ENCODE assay signal across 8 cellular contexts in genomic region chr11:45079943-45080719, GRCh38.
DNase-seq lines count a peak whose midpoint lies in the region; ATAC-seq and TF ChIP-seq lines count a peak whose summit lies in the region.

No MANE protein-coding gene starts in this region.

- peak; percentile 64 for ATAC-seq in GM18519 (IDR thresholded peaks at IDR 0.05; ENCODE audit: low FRiP score, unreplicated experiment)
- ATAC-seq in heart right ventricle = peak in 7 of 8 donors; percentile 27 to 70 (median 54)
- ATAC-seq in GM18505 (IDR thresholded peaks at IDR 0.05; ENCODE audit: unreplicated experiment) = no peak

- H3K27ac Mint-ChIP-seq in activated CD4-positive, alpha-beta memory T cell treated with anti-CD3 and anti-CD28 coated beads, Interleukin-2, amount 10 ng/mL, durations not matched to agents 7 days and 5 days = peak overlapping the region; percentile 81

- TF ChIP-seq POLR2A in GM18505 (IDR thresholded peaks at IDR 0.05; ENCODE audit: borderline replicate concordance, extremely low read depth, insufficient read depth, insufficient read length) = no peak

- H3K4me1 ChIP-seq in heart right ventricle = peaks cover 0 to 54% (median 9%) of the 10 kb centered on the region in 9 donors

- H3K36me3 Mint-ChIP-seq in activated CD4-positive, alpha-beta memory T cell treated with anti-CD3 and anti-CD28 coated beads, Interleukin-2, amount 10 ng/mL, durations not matched to agents 7 days and 5 days (ENCODE audit: low read depth) = no peaks in the 10 kb centered on the region

- peaks cover 3% of the 10 kb centered on the region for H3K27me3 Mint-ChIP-seq in activated CD4-positive, alpha-beta memory T cell treated with anti-CD3 and anti-CD28 coated beads, Interleukin-2, amount 10 ng/mL, durations not matched to agents 7 days and 5 days

- DNase-seq in KBM-7 = peak; percentile 66
- DNase-seq in activated CD4-positive, alpha-beta memory T cell treated with anti-CD3 and anti-CD28 coated beads, Interleukin-2, amount 10 ng/mL, durations not matched to agents 7 days and 5 days = peak; percentile 71
- no peak for DNase-seq in heart right ventricle
- peak; percentile 12 to 68 (median 42) for DNase-seq in stimulated activated naive CD4-positive, alpha-beta T cell (lab: John Stamatoyannopoulos, UW)
- DNase-seq in 8988T = no peak
- DNase-seq in SHP77 (lab: John Stamatoyannopoulos, UW) = no peak

- 69 to 70% methylated on average over 16 of the region's 16 CpGs for WGBS in heart right ventricle, 2 donors

- H3K36me3 ChIP-seq in heart right ventricle = no peaks in the 10 kb centered on the region

- no peak for TF ChIP-seq CTCF in heart right ventricle (IDR thresholded peaks at IDR 0.05)

- intact Hi-C loops in heart right ventricle (cut with DNase I) = loop anchor here in 1 of 10 donors (5.0 kb wide), 1 partner anchor 53 kb away; no protein-coding TSS in a partner anchor

- no peak overlapping the region for H3K4me3 ChIP-seq in heart right ventricle

- POLR2A ChIA-PET in activated CD4-positive, alpha-beta memory T cell treated with anti-CD3 and anti-CD28 coated beads, Interleukin-2, amount 10 ng/mL, durations not matched to agents 7 days and 5 days (lab: Charles Lee) = interaction anchor here (0.8 to 1.9 kb wide), 4 partner anchors 9 to 23 kb away, joined by 3 to 6 read pairs (median 4); no protein-coding TSS in a partner anchor

- H3K4me3 Mint-ChIP-seq in activated CD4-positive, alpha-beta memory T cell treated with anti-CD3 and anti-CD28 coated beads, Interleukin-2, amount 10 ng/mL, durations not matched to agents 7 days and 5 days = peak overlapping the region; percentile 25

- peak overlapping the region in 1 of 10 donors; percentile 78 for H3K27ac ChIP-seq in heart right ventricle

- H3K27me3 ChIP-seq in heart right ventricle = no peaks in the 10 kb centered on the region

- H3K9me3 ChIP-seq in heart right ventricle = no peaks in the 10 kb centered on the region

- in situ Hi-C loops in KBM-7 (cut with MboI; ENCODE audit: low pct_unique_long_range_greater_than_20kb, low sequenced_read_pairs) = no loop called here

- no peaks in the 10 kb centered on the region for H3K9me3 Mint-ChIP-seq in activated CD4-positive, alpha-beta memory T cell treated with anti-CD3 and anti-CD28 coated beads, Interleukin-2, amount 10 ng/mL, durations not matched to agents 7 days and 5 days

- CTCF ChIA-PET in activated CD4-positive, alpha-beta memory T cell treated with anti-CD3 and anti-CD28 coated beads, Interleukin-2, amount 10 ng/mL, durations not matched to agents 7 days and 5 days (lab: Charles Lee) = interaction anchor here (0.7 to 4.2 kb wide), 9 partner anchors 10 to 794 kb away, joined by 3 to 33 read pairs (median 5); no protein-coding TSS in a partner anchor

- peaks cover 40% of the 10 kb centered on the region for H3K4me1 Mint-ChIP-seq in activated CD4-positive, alpha-beta memory T cell treated with anti-CD3 and anti-CD28 coated beads, Interleukin-2, amount 10 ng/mL, durations not matched to agents 7 days and 5 days

Comparison
In these comparisons a context has a peak if more than half of its experiments do, and no peak if none do; other contexts are left out.
1. DNase-seq: peak in KBM-7 (single experiment), activated CD4-positive, alpha-beta memory T cell treated with anti-CD3 and anti-CD28 coated beads, Interleukin-2, amount 10 ng/mL, durations not matched to agents 7 days and 5 days (single experiment) and stimulated activated naive CD4-positive, alpha-beta T cell (6 of 6); none in heart right ventricle (0 of 2), 8988T (single experiment) and SHP77 (0 of 2).